Comparison of ENCODE assay signal across 8 cellular contexts in genomic region chr11:117426297-117426685, GRCh38.
A peak's percentile ranks its signal among the peaks of the same experiment; 100 is the strongest.
DNase-seq lines count a peak whose midpoint lies in the region; ATAC-seq and TF ChIP-seq lines count a peak whose summit lies in the region.

No MANE protein-coding gene starts in this region.

- H3K9me3 Mint-ChIP-seq in WTC11: no peaks in the 10 kb centered on the region

- peak; percentile 80 for DNase-seq in DMS 273 (lab: John Stamatoyannopoulos, UW; ENCODE audit: unreplicated experiment)
- DNase-seq in DMS 273 treated with DMSO at 0.1 percent for 48 hours (lab: John Stamatoyannopoulos, UW): no peak
- peak; percentile 71 to 85 (median 80) for DNase-seq in NCI-H1417 (lab: John Stamatoyannopoulos, UW)
- peak; percentile 96 for DNase-seq in WTC11 (ENCODE audit: low spot score)
- peak; percentile 24 for DNase-seq in mammary epithelial cell
- DNase-seq in islet precursor cell: peak; percentile 89
- DNase-seq in stimulated activated CD4-positive, alpha-beta T cell treated with anti-CD3 and anti-CD28 coated beads, Interleukin-1b, Interleukin-23, amount 100 ng/mL, for 1 hour (ENCODE audit: low read depth in 2 of 2): peak; percentile 16 to 55

- no peak overlapping the region for H3K27ac Mint-ChIP-seq in WTC11

- no peak overlapping the region for H3K27ac ChIP-seq in mammary epithelial cell (ENCODE audit: insufficient read depth, low read depth, low read length)

- no TSS peak for BruUV-seq in mammary epithelial cell (replicated peaks; lab: Mats Ljungman, UMichigan)

- POLR2A ChIA-PET in WTC11 (lab: Charles Lee): no interaction called here

- peaks cover 20% of the 10 kb centered on the region for H3K4me1 Mint-ChIP-seq in WTC11

- no peak overlapping the region for H3K4me2 ChIP-seq in mammary epithelial cell (ENCODE audit: insufficient read depth, low read depth, low read length)

- H2AFZ ChIP-seq in mammary epithelial cell (ENCODE audit: low read depth, low read length): no peak overlapping the region

- CTCF ChIA-PET in WTC11 (lab: Charles Lee): interaction anchor here (0.5 to 6.0 kb wide), 142 partner anchors 12 to 1861 kb away, joined by 3 to 175 read pairs (median 6); partner anchors contain the start of genes CEP164, DSCAML1, PAFAH1B2 and PCSK7
- CTCF ChIA-PET in mammary epithelial cell (lab: Charles Lee; ENCODE audit: low non-redundant PET): interaction anchor here (0.6 to 1.8 kb wide), 7 partner anchors 99 to 849 kb away, joined by 3 to 35 read pairs (median 5); partner anchors contain the start of gene CEP164

- WGBS in mammary epithelial cell (ENCODE audit: low coverage, missing lambda C conversion rate): under 1% methylated on average over 16 of the region's 17 CpGs

- no peak overlapping the region for H3K4me3 ChIP-seq in mammary epithelial cell (replicated peaks in 1 of 3; ENCODE audit: insufficient read depth in 1 of 3, low read depth in 2 of 3, low read length in 3 of 3)

- no peaks in the 10 kb centered on the region for H3K36me3 ChIP-seq in mammary epithelial cell (ENCODE audit: insufficient read depth, low read length)

- no peak overlapping the region for H3K9ac ChIP-seq in mammary epithelial cell (ENCODE audit: insufficient read depth, low read length)

- in situ Hi-C loops in mammary epithelial cell (cut with MboI; ENCODE audit: low sequenced_read_pairs in 2 of 2): loop anchor here (5.0 to 25.0 kb wide), 3 partner anchors 381 to 519 kb away; partner anchors contain the start of gene TMPRSS13 (in 1 of the 2)

- H3K27me3 ChIP-seq in mammary epithelial cell (ENCODE audit: insufficient read depth, low read length): peaks cover 4% of the 10 kb centered on the region

- intact Hi-C loops in mammary epithelial cell (cut with micrococcal nuclease): loop anchor here (1.0 to 10.0 kb wide), 6 partner anchors 169 to 627 kb away; no protein-coding TSS in a partner anchor

- no peaks in the 10 kb centered on the region for H3K36me3 Mint-ChIP-seq in WTC11

- dilution Hi-C loops in mammary epithelial cell (cut with HindIII; ENCODE audit: low sequenced_read_pairs): loop anchor here (5.0 to 10.0 kb wide), 2 partner anchors 36 to 289 kb away; no protein-coding TSS in a partner anchor

- peaks cover 3% of the 10 kb centered on the region; the same call in 1 of the 2 replicates for H3K27me3 Mint-ChIP-seq in WTC11 (ENCODE audit: low read depth)

- peak; percentile 79 for ATAC-seq in WTC11
- no peak for ATAC-seq in HG03460 (IDR thresholded peaks at IDR 0.05; ENCODE audit: unreplicated experiment)

- no peaks in the 10 kb centered on the region for H3K4me1 ChIP-seq in mammary epithelial cell (ENCODE audit: insufficient read depth, low read length)

- H4K20me1 ChIP-seq in mammary epithelial cell (ENCODE audit: insufficient read depth, low read length): no peaks in the 10 kb centered on the region

- no peaks in the 10 kb centered on the region for H3K9me3 ChIP-seq in mammary epithelial cell (replicated peaks; ENCODE audit: insufficient read depth, low read length)

- TF ChIP-seq CTCF in WTC11 (IDR thresholded peaks at IDR 0.05) (peak; percentile 95), mammary epithelial cell (conservative IDR thresholded peaks at IDR 0.05 in 1 of 2, IDR thresholded peaks at IDR 0.05 in 1 of 2; ENCODE audit: extremely low read depth in 1 of 2, insufficient read depth in 1 of 2, low read depth in 1 of 2, low read length in 2 of 2) (peak; percentile 95 to 99)

- no peaks in the 10 kb centered on the region for H3K79me2 ChIP-seq in mammary epithelial cell (ENCODE audit: insufficient read depth, low read length)

- H3K4me3 Mint-ChIP-seq in WTC11: peak overlapping the region; percentile 16; the same call in 1 of the 2 replicates

TF ChIP-seq in WTC11, 78 proteins besides CTCF, POLR2A, EP300 and RAD21:
- no peak for TF ChIP-seq ZNF281 (CRISPR knock-in tag; IDR thresholded peaks at IDR 0.05)
- TF ChIP-seq ZNF416 (CRISPR knock-in tag; IDR thresholded peaks at IDR 0.05): no peak
- no peak for TF ChIP-seq ATF1 (CRISPR knock-in tag; IDR thresholded peaks at IDR 0.05)
- TF ChIP-seq TEAD4 (CRISPR knock-in tag; IDR thresholded peaks at IDR 0.05): no peak
- TF ChIP-seq NR3C1 (CRISPR knock-in tag; conservative IDR thresholded peaks at IDR 0.05; ENCODE audit: low read depth): no peak
- TF ChIP-seq ZSCAN18 (CRISPR knock-in tag; IDR thresholded peaks at IDR 0.05): no peak
- no peak for TF ChIP-seq ZNF219 (CRISPR knock-in tag; IDR thresholded peaks at IDR 0.05; ENCODE audit: borderline replicate concordance)
- TF ChIP-seq AFF4 (CRISPR knock-in tag; IDR thresholded peaks at IDR 0.05; ENCODE audit: borderline replicate concordance): no peak
- no peak for TF ChIP-seq CBFB (CRISPR knock-in tag; IDR thresholded peaks at IDR 0.05; ENCODE audit: low read depth)
- no peak for TF ChIP-seq SMAD3 (CRISPR knock-in tag; IDR thresholded peaks at IDR 0.05; ENCODE audit: borderline replicate concordance)
- no peak for TF ChIP-seq ZBTB43 (CRISPR knock-in tag; IDR thresholded peaks at IDR 0.05)
- TF ChIP-seq FOXK1 (CRISPR knock-in tag; IDR thresholded peaks at IDR 0.05): no peak
- TF ChIP-seq EMX1 (CRISPR knock-in tag; IDR thresholded peaks at IDR 0.05): no peak
- TF ChIP-seq SMAD4 (CRISPR knock-in tag; IDR thresholded peaks at IDR 0.05): no peak
